ENCODE assay signal across 8 cellular contexts in the genomic region with DNA sequence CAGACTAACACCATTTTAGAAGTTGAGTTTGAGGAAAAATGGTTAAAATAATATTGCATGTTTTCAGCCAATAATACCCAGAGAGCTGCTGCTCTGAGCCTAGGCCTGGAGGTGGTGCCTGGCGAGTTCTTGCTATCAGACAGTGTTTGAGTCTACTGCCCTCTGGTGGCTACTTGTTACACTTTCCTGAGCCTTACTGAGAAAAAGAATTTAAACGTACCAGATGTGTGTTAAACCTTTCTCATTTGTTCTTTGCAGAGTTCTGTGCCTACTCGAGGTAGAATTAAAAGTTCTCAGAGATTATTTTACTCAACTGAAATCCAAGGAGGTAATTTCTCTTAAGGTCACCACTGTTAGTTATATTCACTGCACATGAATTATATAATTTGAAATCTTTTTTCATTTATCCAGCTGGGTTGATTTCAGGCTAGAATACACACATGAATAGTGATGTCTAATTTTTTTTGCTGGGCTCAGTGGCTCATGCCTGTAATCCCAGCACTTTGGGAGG. TPM values are rescaled to one million over a fixed set of nuclear protein-coding genes. Genes with fewer than 3 reads are reported as not detected.
DNase-seq lines count a peak whose midpoint lies in the region; ATAC-seq and TF ChIP-seq lines count a peak whose summit lies in the region.

No MANE protein-coding gene starts in this region.

- H3K36me3 Mint-ChIP-seq in chondrocyte (ENCODE audit: low read depth) = no peaks in the 10 kb centered on the region

- TF ChIP-seq CTCF in AG09319 (IDR thresholded peaks at IDR 0.05; ENCODE audit: low read depth, low read length) (peak; percentile 77), chondrocyte (IDR thresholded peaks at IDR 0.05) (peak; percentile 98)

- no peak overlapping the region for H3K4me3 Mint-ChIP-seq in chondrocyte (ENCODE audit: unreplicated experiment)

- peak; percentile 72 for ATAC-seq in GM19023 (IDR thresholded peaks at IDR 0.05; ENCODE audit: unreplicated experiment)
- ATAC-seq in HG03469 (IDR thresholded peaks at IDR 0.05; ENCODE audit: unreplicated experiment) = peak; percentile 69
- ATAC-seq in left lobe of liver = peak; percentile 98

- H3K4me1 Mint-ChIP-seq in chondrocyte (ENCODE audit: low read depth) = peaks cover 21% of the 10 kb centered on the region

- no peak overlapping the region for H3K27ac Mint-ChIP-seq in chondrocyte (ENCODE audit: unreplicated experiment)

- DNase-seq in AG09319 (ENCODE audit: extremely low read depth, low read depth) (peak; percentile 77), NCI-H524 (lab: John Stamatoyannopoulos, UW) (peak; percentile 90 to 92), chondrocyte (ENCODE audit: low spot score) (no peak), left lobe of liver (ENCODE audit: low spot score) (peak; percentile 72)
- peak; percentile 56 for DNase-seq in activated CD4-positive, CD25-positive, alpha-beta regulatory T cell treated with anti-CD3 and anti-CD28 coated beads, Interleukin-2, amount 50 U/mL, for 72 hours
- DNase-seq in stimulated activated CD4-positive, alpha-beta T cell treated with anti-CD3 and anti-CD28 coated beads, Interleukin-4, amount 100 ng/mL, for 4 hours = peak; percentile 53 to 73

- no peaks in the 10 kb centered on the region for H3K9me3 Mint-ChIP-seq in chondrocyte (ENCODE audit: low read depth)

- no peaks in the 10 kb centered on the region for H3K27me3 Mint-ChIP-seq in chondrocyte (ENCODE audit: low read depth)

RNA-seq across cellular contexts. Expression of gene SHLD1, which starts 38.2 kb away (rescaled TPM):
- total RNA-seq in chondrocyte = 3.1 to 3.6 TPM (median 3.1 TPM) in 3 replicates
- 1.9 TPM for total RNA-seq in left lobe of liver
